ENCODE assay signal across 1 cellular context in the genomic region with DNA sequence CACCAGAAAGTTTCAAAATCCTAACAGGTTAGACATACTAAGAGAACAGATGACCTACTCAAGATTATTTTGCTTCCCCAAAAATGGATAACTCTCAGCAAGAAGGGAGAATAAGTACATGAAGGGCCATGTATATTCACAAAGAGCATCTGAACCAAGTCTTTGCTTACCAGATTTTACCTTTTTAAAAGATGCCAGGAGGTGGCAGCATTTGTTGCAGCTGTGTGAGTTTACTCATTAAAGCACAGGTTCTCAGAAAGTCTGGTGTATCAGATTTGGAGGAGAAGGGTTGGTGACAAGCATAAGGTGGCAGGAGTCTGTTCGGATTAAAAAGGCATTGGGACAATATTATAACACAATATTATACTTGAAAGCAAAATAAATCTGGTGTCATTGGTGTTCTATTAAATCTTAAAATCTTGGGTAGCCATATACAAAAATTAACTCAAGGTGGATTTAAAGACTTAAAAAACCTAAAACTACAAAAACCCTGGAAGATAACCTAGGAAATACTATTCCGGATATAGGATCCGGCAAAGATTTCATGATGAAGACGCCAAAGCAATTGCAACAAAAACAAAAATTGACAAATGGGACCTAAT.
TF ChIP-seq lines count a peak whose summit lies in the region.

No MANE protein-coding gene starts in this region.

TF ChIP-seq in IMR-90, 13 proteins besides CTCF, POLR2A, EP300 and RAD21 (continued from another document):
- TF ChIP-seq MAZ (IDR thresholded peaks at IDR 0.05; ENCODE audit: borderline replicate concordance, low read depth, low read length) = no peak
- no peak for TF ChIP-seq FOS (IDR thresholded peaks at IDR 0.05; ENCODE audit: low read depth, low read length)
TF ChIP-seq in IMR-90: peak in this region for 1.
